In the genomic region with DNA sequence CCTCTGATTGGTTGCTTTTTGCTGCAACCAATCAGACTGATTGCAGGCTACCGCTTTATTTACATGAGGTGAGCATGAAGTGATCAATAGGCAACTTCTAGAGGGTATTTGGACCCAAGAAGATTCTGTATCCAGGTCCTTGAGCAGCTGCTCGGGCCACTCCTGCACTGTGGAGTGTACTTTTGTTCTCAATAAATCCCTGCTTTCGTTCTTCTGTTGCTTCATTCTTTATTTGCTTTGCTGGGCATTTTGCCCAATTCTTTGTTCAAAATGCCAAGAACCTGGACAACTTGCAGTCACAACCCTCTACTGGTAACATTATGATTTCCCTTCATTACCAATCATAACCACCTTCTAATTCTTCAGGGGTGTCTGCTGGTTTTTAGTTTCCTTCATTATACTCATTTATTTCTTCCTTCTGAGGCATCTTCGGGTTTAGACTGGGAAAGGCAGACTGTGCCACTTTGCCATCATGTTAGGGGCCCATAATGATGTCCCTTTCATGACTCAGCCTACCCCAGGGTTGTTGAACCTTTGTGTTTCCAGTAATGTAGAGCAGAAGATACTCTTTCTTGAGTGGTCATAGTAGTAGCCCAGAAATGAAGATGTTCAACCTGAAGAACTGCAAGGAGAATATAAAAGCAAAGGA, we compare ENCODE assay signal across 13 cellular contexts. TPM values are rescaled to one million over a fixed set of nuclear protein-coding genes. Genes with fewer than 3 reads are reported as not detected.
DNase-seq lines count a peak whose midpoint lies in the region; ATAC-seq and TF ChIP-seq lines count a peak whose summit lies in the region.
"Had no signal": no experiment of that assay in that cellular context is flagged by ENCODE, and none has a peak within 500 bp of the region (broad histone marks: within the 10 kb centered on the region; RNA-seq: fewer than 3 reads in every experiment).

No MANE protein-coding gene starts in this region.

- H4K20me1 ChIP-seq in SK-N-SH (ENCODE audit: insufficient read depth), result no peaks in the 10 kb centered on the region

- TF ChIP-seq EP300 in SK-N-SH (IDR thresholded peaks at IDR 0.05; ENCODE audit: borderline replicate concordance in 1 of 2, low read depth in 1 of 2, low read length in 1 of 2), result no peak
- TF ChIP-seq EP300 in transverse colon (IDR thresholded peaks at IDR 0.05; ENCODE audit: low read depth), result no peak

- TF ChIP-seq POLR2A in transverse colon (IDR thresholded peaks at IDR 0.05) (no peak), heart left ventricle (IDR thresholded peaks at IDR 0.05) (no peak)

- H3K4me3 ChIP-seq in SK-N-SH (ENCODE audit: low read depth in 2 of 2, low read length in 1 of 2) (no peak overlapping the region), transverse colon (peak overlapping the region in 1 of 4 donors; percentile 10), heart left ventricle (no peak overlapping the region)
- H3K4me3 ChIP-seq: skin epidermis, testis had no signal

- H3F3A ChIP-seq in SK-N-SH (replicated peaks; ENCODE audit: insufficient read depth), result peaks cover 6% of the 10 kb centered on the region

- H3K27me3 ChIP-seq in SK-N-SH (ENCODE audit: insufficient read depth), result no peaks in the 10 kb centered on the region
- H3K27me3 ChIP-seq in transverse colon, result no peaks in the 10 kb centered on the region
- no peaks in the 10 kb centered on the region for H3K27me3 ChIP-seq in heart left ventricle
- H3K27me3 ChIP-seq: testis had no signal

- intact Hi-C loops in transverse colon (cut with DNase I; ENCODE audit: low total_unique reads) (no loop called here), heart left ventricle (cut with DNase I) (no loop called here)

- no peak overlapping the region for H3K9ac ChIP-seq in SK-N-SH

- WGBS in SK-N-SH (ENCODE audit: low lambda C conversion rate), result 63% methylated on average over 4 of the region's 4 CpGs
- 38 to 45% methylated on average over 4 of the region's 4 CpGs for WGBS in transverse colon (ENCODE audit: low coverage in 1 of 2), 2 donors
- 73 to 84% (median 79%) methylated on average over 4 of the region's 4 CpGs for WGBS in heart left ventricle, 4 donors

- H3K36me3 ChIP-seq in SK-N-SH (replicated peaks in 1 of 2; ENCODE audit: control insufficient read depth in 1 of 2, insufficient read depth in 2 of 2, low read length in 1 of 2) (no peaks in the 10 kb centered on the region), transverse colon (no peaks in the 10 kb centered on the region), heart left ventricle (no peaks in the 10 kb centered on the region)

- H3K4me1 ChIP-seq in SK-N-SH (ENCODE audit: control insufficient read depth in 1 of 2, insufficient read depth in 2 of 2, low read depth in 1 of 2, low read length in 1 of 2) (peaks cover 0 to 8% of the 10 kb centered on the region in 2 experiments; a peak in 1 of 4 replicates), transverse colon (peaks cover 0 to 27% (median 13%) of the 10 kb centered on the region in 4 donors), heart left ventricle (peaks cover 0 to 12% (median 2%) of the 10 kb centered on the region in 12 donors)
- H3K4me1 ChIP-seq: testis had no signal

- H3K27ac ChIP-seq in SK-N-SH (ENCODE audit: low read depth in 2 of 2, low read length in 1 of 2) (no peak overlapping the region), transverse colon (peak overlapping the region; percentile 59 to 76 (median 70)), heart left ventricle (no peak overlapping the region)
- H3K27ac ChIP-seq: skin epidermis, testis had no signal

- in situ Hi-C loops in transverse colon (cut with MboI; ENCODE audit: low pct_ligation_motif_present in 1 of 4, low pct_unique_long_range_greater_than_20kb in 1 of 4, low sequenced_read_pairs in 3 of 4), result no loop called here

- POLR2A ChIA-PET in SK-N-SH (lab: Yijun Ruan, JAX), result no interaction called here

- CTCF ChIA-PET in SK-N-SH (lab: Yijun Ruan, JAX), result interaction anchor here (1.2 kb wide), 1 partner anchor 216 kb away, joined by 3 read pairs; no protein-coding TSS in a partner anchor

- no peak overlapping the region for H3K4me2 ChIP-seq in SK-N-SH

- H2AFZ ChIP-seq in SK-N-SH (ENCODE audit: low read depth), result peak overlapping the region; percentile 45

- H3K9me2 ChIP-seq in SK-N-SH, result no peaks in the 10 kb centered on the region

- TF ChIP-seq CTCF in SK-N-SH (IDR thresholded peaks at IDR 0.05) (no peak; the same call in 1 of the 2 replicates), transverse colon (IDR thresholded peaks at IDR 0.05) (peak in 2 of 5 experiments; percentile 18 to 19), heart left ventricle (IDR thresholded peaks at IDR 0.05) (no peak)

- H3K9me3 ChIP-seq in SK-N-SH (no peaks in the 10 kb centered on the region), transverse colon (no peaks in the 10 kb centered on the region), heart left ventricle (no peaks in the 10 kb centered on the region)
- H3K9me3 ChIP-seq: testis had no signal

- no peak for ATAC-seq in GM21528 (IDR thresholded peaks at IDR 0.05; ENCODE audit: low FRiP score, unreplicated experiment)
- no peak for ATAC-seq in heart left ventricle
- ATAC-seq: activated CD8-positive, alpha-beta memory T cell treated with anti-CD3 and anti-CD28 coated beads, Interleukin-2, amount 10 ng/mL, durations not matched to agents 7 days and 5 days had no signal

- TF ChIP-seq RAD21 in SK-N-SH (IDR thresholded peaks at IDR 0.05; ENCODE audit: low read length), result no peak

- H3K79me2 ChIP-seq in SK-N-SH (ENCODE audit: insufficient read depth), result no peaks in the 10 kb centered on the region

- DNase-seq in NCI-H2081 (lab: John Stamatoyannopoulos, UW) (peak; percentile 12 to 30), NCI-H2081 treated with DMSO at 0.1 percent for 48 hours (lab: John Stamatoyannopoulos, UW) (no peak), SK-N-SH (no peak), glomerular endothelial cell (ENCODE audit: extremely low read depth, low read depth, low spot score) (peak; percentile 5), transverse colon (peak; percentile 50), NCI-H82 treated with DMSO at 0.1 percent for 48 hours (lab: John Stamatoyannopoulos, UW; ENCODE audit: unreplicated experiment) (no peak), heart left ventricle (no peak)
- DNase-seq: activated CD8-positive, alpha-beta memory T cell treated with anti-CD3 and anti-CD28 coated beads, Interleukin-2, amount 10 ng/mL, durations not matched to agents 7 days and 5 days; cortex of kidney; islet precursor cell; testis had no signal

TF ChIP-seq in SK-N-SH, 30 proteins besides CTCF, POLR2A, EP300 and RAD21:
- TF ChIP-seq NFIC (IDR thresholded peaks at IDR 0.05; ENCODE audit: borderline replicate concordance), result peak; percentile 36; the same call in 1 of the 2 replicates
- no peak for TF ChIP-seq MEF2A (IDR thresholded peaks at IDR 0.05; ENCODE audit: borderline replicate concordance, low read depth)

RNA-seq across cellular contexts. Expression of gene LIMA1, which starts 43.4 kb away (rescaled TPM):
- polyA plus RNA-seq in SK-N-SH (2012; rRNA removed) (96.6 and 148 TPM in 2 replicates), heart left ventricle (10 to 100 TPM; 11.6 to 13.1 TPM)
- polyA plus RNA-seq in SK-N-SH (2012; cell fraction: cytosol; rRNA removed), result 115 and 130 TPM in 2 replicates
- polyA plus RNA-seq in SK-N-SH (2012; cell fraction: nucleus; rRNA removed), result 210 and 318 TPM in 2 replicates
- total RNA-seq in glomerular endothelial cell (85.5 and 102 TPM in 2 replicates), transverse colon (100 to 1,000 TPM; 151 to 259 (median 243) TPM), heart left ventricle (10 to 100 TPM; 12.7 to 38.8 (median 14.8) TPM)

Comparison
In these comparisons a context has a peak if more than half of its experiments do, and no peak if none do; other contexts are left out.
1. DNase-seq: peak in NCI-H2081 (2 of 2), glomerular endothelial cell (single experiment) and transverse colon (single experiment); none in NCI-H2081 treated with DMSO at 0.1 percent for 48 hours (single experiment), SK-N-SH (single experiment), NCI-H82 treated with DMSO at 0.1 percent for 48 hours (single experiment) and heart left ventricle (0 of 5).
2. H3K27ac ChIP-seq: peak in transverse colon (4 of 4); none in SK-N-SH (0 of 2) and heart left ventricle (0 of 12).